8 cellular contexts compared by ENCODE assay signal in genomic region chrX:54043696-54044125, GRCh38. TPM values are rescaled to one million over a fixed set of nuclear protein-coding genes. Genes with fewer than 3 reads are reported as not detected.
DNase-seq lines count a peak whose midpoint lies in the region; ATAC-seq, FAIRE-seq and TF ChIP-seq lines count a peak whose summit lies in the region.

No MANE protein-coding gene starts in this region.

- peaks cover 11% of the 10 kb centered on the region for H3K79me2 ChIP-seq in ACC112 (ENCODE audit: control insufficient read depth, insufficient read depth, low read length, unreplicated experiment)

- H3K36me3 ChIP-seq in ACC112 (ENCODE audit: insufficient read depth, low read length) (no peaks in the 10 kb centered on the region), small intestine (ENCODE audit: control insufficient read depth in 2 of 2, insufficient read depth in 2 of 2, low read length in 2 of 2) (peaks cover 0 to 1% of the 10 kb centered on the region in 2 donors)

- H3K4me3 ChIP-seq in ACC112 (ENCODE audit: low read depth, low read length): peak overlapping the region; percentile 94
- H3K4me3 ChIP-seq in astrocyte of the spinal cord (ENCODE audit: low read depth, low read length): peak overlapping the region; percentile 71
- H3K4me3 ChIP-seq in iPS-18c (ENCODE audit: insufficient read depth, low read depth, low read length): peak overlapping the region; percentile 71
- H3K4me3 ChIP-seq in small intestine (ENCODE audit: low read depth in 1 of 2, low read length in 2 of 2): peak overlapping the region; percentile 62 to 68

- H2AFZ ChIP-seq in ACC112 (ENCODE audit: low read length, unreplicated experiment): peak overlapping the region; percentile 30

- WGBS in small intestine, 3 donors: 0 to 42% (median 10%) methylated on average over 14 to 39 of the region's 39 CpGs

- TF ChIP-seq CTCF in GM13977 (IDR thresholded peaks at IDR 0.05; ENCODE audit: extremely low read depth, insufficient read depth, missing control alignments): no peak
- no peak for TF ChIP-seq CTCF in astrocyte of the spinal cord (IDR thresholded peaks at IDR 0.05; ENCODE audit: low read depth, low read length)

- DNase-seq in GM13977 (ENCODE audit: low spot score) (peak; percentile 28), RKO (ENCODE audit: low spot score) (peak; percentile 21), astrocyte of the spinal cord (ENCODE audit: low read depth, low spot score) (no peak), small intestine (peak; percentile 26), HuH-7 (ENCODE audit: low spot score) (no peak)

- in situ Hi-C loops in GM13977 (cut with MboI; ENCODE audit: low pct_unique_long_range_greater_than_20kb, low sequenced_read_pairs, unreplicated experiment) (no loop called here), astrocyte of the spinal cord (cut with HindIII; ENCODE audit: low sequenced_read_pairs) (no loop called here)

- ATAC-seq in HG02938 (IDR thresholded peaks at IDR 0.05; ENCODE audit: unreplicated experiment): peak; percentile 10

- H3K27me3 ChIP-seq in ACC112 (ENCODE audit: insufficient read depth, low read length) (no peaks in the 10 kb centered on the region), small intestine (ENCODE audit: control insufficient read depth in 2 of 2, insufficient read depth in 2 of 2, low read length in 2 of 2) (no peaks in the 10 kb centered on the region)

- H3K4me1 ChIP-seq in ACC112 (ENCODE audit: control insufficient read depth, insufficient read depth, low read length, unreplicated experiment) (no peaks in the 10 kb centered on the region), small intestine (ENCODE audit: control insufficient read depth in 2 of 2, insufficient read depth in 1 of 2, low read depth in 1 of 2, low read length in 1 of 2) (peaks cover 0 to 2% of the 10 kb centered on the region in 2 donors)

- FAIRE-seq in small intestine (lab: Jason Lieb, UNC): no peak

- H3K9me3 ChIP-seq in iPS-18c (ENCODE audit: control insufficient read depth, insufficient read depth, low read length): peaks cover 6% of the 10 kb centered on the region
- H3K9me3 ChIP-seq in small intestine (ENCODE audit: control insufficient read depth, low read depth): no peaks in the 10 kb centered on the region

- H3K27ac ChIP-seq in ACC112 (ENCODE audit: low read depth, low read length): peak overlapping the region; percentile 87
- H3K27ac ChIP-seq in small intestine (ENCODE audit: low read depth in 1 of 2, low read length in 1 of 2): peak overlapping the region; percentile 92 to 99

RNA-seq across cellular contexts. Expression of gene PHF8, which starts 0.6 kb away (rescaled TPM):
- polyA plus RNA-seq in small intestine: 1 to 10 TPM; 5.7 to 8.4 (median 6.9) TPM

Comparison
In these comparisons a context has a peak if more than half of its experiments do, and no peak if none do; other contexts are left out.
1. DNase-seq: peak in GM13977 (single experiment), RKO (single experiment) and small intestine (single experiment); none in astrocyte of the spinal cord (single experiment) and HuH-7 (single experiment).
2. Peak in every context shown above with its lines, with median percentiles within 50 percentile points of each other: H3K4me3 ChIP-seq.